ENCODE assay signal across 16 cellular contexts in genomic region chr2:203873461-203873860, GRCh38. TPM values are rescaled to one million over a fixed set of nuclear protein-coding genes. Genes with fewer than 3 reads are reported as not detected.
"Had no signal": no experiment of that assay in that cellular context is flagged by ENCODE, and none has a peak within 500 bp of the region (broad histone marks: within the 10 kb centered on the region; RNA-seq: fewer than 3 reads in every experiment).

No MANE protein-coding gene starts in this region.

- DNase-seq: activated CD4-positive, CD25-positive, alpha-beta regulatory T cell treated with anti-CD3 and anti-CD28 coated beads, Interleukin-2, amount 50 U/mL, for 72 hours; aorta; effector memory CD4-positive, alpha-beta T cell; glutamatergic neuron; kidney; left ventricle myocardium inferior; retina; stimulated activated CD4-positive, alpha-beta T cell treated with anti-CD3 and anti-CD28 coated beads, Interleukin-12 subunit alpha, Interleukin-12 subunit beta, amount 100 ng/mL, for 4 hours; stimulated activated CD4-positive, alpha-beta T cell treated with anti-CD3 and anti-CD28 coated beads, Interleukin-2, amount 100 ng/mL, for 24 hours; T-helper 9 cell; tibial artery had no signal

- H3K4me3 ChIP-seq: left ventricle myocardium inferior, tibial artery had no signal

- H3K27ac ChIP-seq: foreskin keratinocyte, left ventricle myocardium inferior, tibial artery had no signal

- ATAC-seq: foreskin keratinocyte; stimulated activated memory B cell treated with anti-CD40 and anti-IgM and Interleukin-4, amounts not matched to agents 10 μg/mL and 1 μg/mL and 100 μg/mL, for 72 hours had no signal

- H3K36me3 ChIP-seq: left ventricle myocardium inferior, tibial artery had no signal

- H3K27ac Mint-ChIP-seq: stimulated activated memory B cell treated with anti-CD40 and anti-IgM and Interleukin-4, amounts not matched to agents 10 μg/mL and 1 μg/mL and 100 μg/mL, for 72 hours had no signal

- H3K9me3 ChIP-seq: left ventricle myocardium inferior, tibial artery had no signal

- H3K27me3 Mint-ChIP-seq: activated naive CD8-positive, alpha-beta T cell; dendritic cell treated with granulocyte-macrophage colony-stimulating factor and Interleukin-4, amounts not matched to agents 40 ng/mL and 50 ng/mL, for 4 days; naive thymus-derived CD8-positive, alpha-beta T cell had no signal

- H3K4me3 Mint-ChIP-seq: dendritic cell treated with granulocyte-macrophage colony-stimulating factor and Interleukin-4, amounts not matched to agents 40 ng/mL and 50 ng/mL, for 4 days; stimulated activated memory B cell treated with anti-CD40 and anti-IgM and Interleukin-4, amounts not matched to agents 10 μg/mL and 1 μg/mL and 100 μg/mL, for 72 hours had no signal

- H3K36me3 Mint-ChIP-seq: stimulated activated memory B cell treated with anti-CD40 and anti-IgM and Interleukin-4, amounts not matched to agents 10 μg/mL and 1 μg/mL and 100 μg/mL, for 72 hours had no signal

- H3K27me3 ChIP-seq: tibial artery had no signal

- H3K4me1 ChIP-seq: foreskin keratinocyte, left ventricle myocardium inferior had no signal

RNA-seq across cellular contexts. Expression of gene CTLA4, which starts 5.9 kb away (rescaled TPM):
- total RNA-seq: foreskin keratinocyte had no signal
